22 cellular contexts compared by ENCODE assay signal in the genomic region with DNA sequence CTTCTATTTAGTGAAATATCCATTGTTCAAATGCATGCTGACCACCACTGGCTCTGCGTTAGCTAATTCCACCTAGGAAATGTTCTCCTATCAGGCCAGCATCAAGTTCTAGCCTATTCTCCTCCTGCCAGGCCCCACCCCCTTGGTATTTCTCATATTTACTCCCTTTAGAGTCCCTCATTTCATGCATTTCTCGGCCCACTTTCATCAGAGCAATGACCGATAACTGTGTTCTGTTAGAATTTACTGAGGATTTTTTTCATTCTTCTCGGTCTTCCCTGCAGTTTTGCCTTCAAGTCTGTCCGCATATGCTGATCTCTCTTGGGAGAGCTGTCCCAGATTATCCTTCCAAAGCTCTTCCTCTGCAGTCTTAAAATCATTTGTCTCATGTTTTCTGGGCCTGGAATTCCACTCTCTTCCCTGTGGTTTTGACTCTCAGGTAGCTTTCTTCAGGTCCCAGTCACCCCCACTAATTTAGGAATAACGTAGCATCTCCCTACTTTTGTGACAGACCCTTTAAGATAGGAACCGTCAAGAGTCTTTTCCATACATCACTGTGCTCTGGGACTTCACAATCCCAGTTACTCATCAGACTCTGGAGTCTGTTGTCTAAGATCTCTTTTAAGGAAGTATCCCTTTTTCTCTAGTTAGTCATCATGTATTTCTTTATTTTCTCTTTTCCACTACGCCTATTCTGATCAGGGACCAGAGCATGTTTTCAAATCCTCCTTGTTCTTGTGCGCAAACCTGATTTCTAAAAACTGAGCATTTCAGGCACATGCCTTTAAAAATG.
DNase-seq lines count a peak whose midpoint lies in the region; TF ChIP-seq lines count a peak whose summit lies in the region.
"Had no signal": no experiment of that assay in that cellular context is flagged by ENCODE, and none has a peak within 500 bp of the region (broad histone marks: within the 10 kb centered on the region; RNA-seq: fewer than 3 reads in every experiment).

No MANE protein-coding gene starts in this region.

- peak; percentile 75 for DNase-seq in ELR (ENCODE audit: low read depth)
- peak; percentile 55 for DNase-seq in M059J (ENCODE audit: low read depth)
- no peak for DNase-seq in osteocyte (ENCODE audit: extremely low spot score, unreplicated experiment)
- DNase-seq in HEK293T (ENCODE audit: extremely low spot score), result no peak
- no peak for DNase-seq in SKM-1 (lab: John Stamatoyannopoulos, UW; ENCODE audit: unreplicated experiment)
- DNase-seq in SJCRH30, result no peak
- DNase-seq: activated CD8-positive, alpha-beta memory T cell treated with anti-CD3 and anti-CD28 coated beads, Interleukin-2, amount 10 ng/mL, durations not matched to agents 7 days and 5 days; activated gamma-delta T cell; C1 segment of cervical spinal cord; DND-41; effector CD8-positive, alpha-beta T cell; immature natural killer cell; midbrain; NCI-H1694; OCI-M1; stimulated activated naive B cell treated with anti-CD40 and anti-IgM and Interleukin-4, amounts not matched to agents 10 μg/mL and 1 μg/mL and 100 μg/mL, for 72 hours; SW 1271 had no signal

- CTCF ChIA-PET in HEK293T (lab: Yijun Ruan, JAX), result interaction anchor here (1.3 kb wide), 1 partner anchor 12 kb away, joined by 4 read pairs; no protein-coding TSS in a partner anchor

- POLR2A ChIA-PET in HEK293T (lab: Yijun Ruan, JAX), result no interaction called here

- no peak overlapping the region for H3K4me3 ChIP-seq in SJCRH30
- H3K4me3 ChIP-seq: gastroesophageal sphincter, vagina had no signal

- no peaks in the 10 kb centered on the region for H3K27me3 ChIP-seq in SJCRH30
- H3K27me3 ChIP-seq: gastroesophageal sphincter, neutrophil, vagina had no signal

- H3K9me3 Mint-ChIP-seq in osteocyte (ENCODE audit: unreplicated experiment), result no peaks in the 10 kb centered on the region
- H3K9me3 Mint-ChIP-seq: immature natural killer cell; stimulated activated naive B cell treated with anti-CD40 and anti-IgM and Interleukin-4, amounts not matched to agents 10 μg/mL and 1 μg/mL and 100 μg/mL, for 72 hours had no signal

- no peaks in the 10 kb centered on the region for H3K27me3 Mint-ChIP-seq in osteocyte (ENCODE audit: unreplicated experiment)

- H3K4me1 ChIP-seq in SJCRH30, result peaks cover 6% of the 10 kb centered on the region

- H3K9me3 ChIP-seq in SJCRH30 (replicated peaks), result no peaks in the 10 kb centered on the region
- H3K9me3 ChIP-seq: gastroesophageal sphincter, neutrophil, vagina had no signal

- H3K4me1 Mint-ChIP-seq in osteocyte (ENCODE audit: unreplicated experiment), result peaks cover 57% of the 10 kb centered on the region
- H3K4me1 Mint-ChIP-seq: stimulated activated naive B cell treated with anti-CD40 and anti-IgM and Interleukin-4, amounts not matched to agents 10 μg/mL and 1 μg/mL and 100 μg/mL, for 72 hours had no signal

- H3K4me3 Mint-ChIP-seq in osteocyte (ENCODE audit: unreplicated experiment), result no peak overlapping the region
- H3K4me3 Mint-ChIP-seq: activated CD8-positive, alpha-beta memory T cell treated with anti-CD3 and anti-CD28 coated beads, Interleukin-2, amount 10 ng/mL, durations not matched to agents 7 days and 5 days; immature natural killer cell; stimulated activated naive B cell treated with anti-CD40 and anti-IgM and Interleukin-4, amounts not matched to agents 10 μg/mL and 1 μg/mL and 100 μg/mL, for 72 hours had no signal

- TF ChIP-seq CTCF in osteocyte (IDR thresholded peaks at IDR 0.05), result no peak

- H3K27ac Mint-ChIP-seq in osteocyte (ENCODE audit: unreplicated experiment), result peak overlapping the region; percentile 27
- H3K27ac Mint-ChIP-seq: activated CD8-positive, alpha-beta memory T cell treated with anti-CD3 and anti-CD28 coated beads, Interleukin-2, amount 10 ng/mL, durations not matched to agents 7 days and 5 days; immature natural killer cell; stimulated activated naive B cell treated with anti-CD40 and anti-IgM and Interleukin-4, amounts not matched to agents 10 μg/mL and 1 μg/mL and 100 μg/mL, for 72 hours had no signal

- no peaks in the 10 kb centered on the region for H3K36me3 Mint-ChIP-seq in osteocyte (ENCODE audit: unreplicated experiment)
- H3K36me3 Mint-ChIP-seq: activated CD8-positive, alpha-beta memory T cell treated with anti-CD3 and anti-CD28 coated beads, Interleukin-2, amount 10 ng/mL, durations not matched to agents 7 days and 5 days; immature natural killer cell; stimulated activated naive B cell treated with anti-CD40 and anti-IgM and Interleukin-4, amounts not matched to agents 10 μg/mL and 1 μg/mL and 100 μg/mL, for 72 hours had no signal

- H3K36me3 ChIP-seq in SJCRH30, result no peaks in the 10 kb centered on the region
- H3K36me3 ChIP-seq: gastroesophageal sphincter, neutrophil, vagina had no signal

- H3K27ac ChIP-seq in cingulate gyrus (ENCODE audit: low read depth, low read length) (peak overlapping the region; percentile 12), SJCRH30 (no peak overlapping the region)
- H3K27ac ChIP-seq: KMS-11, neutrophil, vagina had no signal

TF ChIP-seq in HEK293T, 16 proteins besides CTCF, POLR2A, EP300 and RAD21:
- TF ChIP-seq HDGF (IDR thresholded peaks at IDR 0.05; ENCODE audit: borderline replicate concordance) (no peak), ELF4 (IDR thresholded peaks at IDR 0.05) (no peak), L3MBTL2 (conservative IDR thresholded peaks at IDR 0.05) (no peak), FOXK2 (IDR thresholded peaks at IDR 0.05) (no peak), BHLHE40 (IDR thresholded peaks at IDR 0.05; ENCODE audit: borderline replicate concordance) (no peak), FOXA1 (IDR thresholded peaks at IDR 0.05) (no peak), SP1 (IDR thresholded peaks at IDR 0.05) (no peak), ARNT (IDR thresholded peaks at IDR 0.05) (no peak), TARDBP (IDR thresholded peaks at IDR 0.05) (no peak), FOXM1 (IDR thresholded peaks at IDR 0.05; ENCODE audit: borderline replicate concordance) (no peak), ZNF384 (IDR thresholded peaks at IDR 0.05) (no peak), LEF1 (IDR thresholded peaks at IDR 0.05; ENCODE audit: borderline replicate concordance) (no peak), SUZ12 (IDR thresholded peaks at IDR 0.05) (no peak), NFRKB (IDR thresholded peaks at IDR 0.05) (no peak)
- TF ChIP-seq, protein P1, sequence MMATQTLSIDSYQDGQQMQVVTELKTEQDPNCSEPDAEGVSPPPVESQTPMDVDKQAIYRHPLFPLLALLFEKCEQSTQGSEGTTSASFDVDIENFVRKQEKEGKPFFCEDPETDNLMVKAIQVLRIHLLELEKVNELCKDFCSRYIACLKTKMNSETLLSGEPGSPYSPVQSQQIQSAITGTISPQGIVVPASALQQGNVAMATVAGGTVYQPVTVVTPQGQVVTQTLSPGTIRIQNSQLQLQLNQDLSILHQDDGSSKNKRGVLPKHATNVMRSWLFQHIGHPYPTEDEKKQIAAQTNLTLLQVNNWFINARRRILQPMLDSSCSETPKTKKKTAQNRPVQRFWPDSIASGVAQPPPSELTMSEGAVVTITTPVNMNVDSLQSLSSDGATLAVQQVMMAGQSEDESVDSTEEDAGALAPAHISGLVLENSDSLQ (IDR thresholded peaks at IDR 0.05), result no peak

Comparison
In these comparisons a context has a peak if more than half of its experiments do, and no peak if none do; other contexts are left out.
1. DNase-seq: peak in ELR (single experiment) and M059J (single experiment); none in osteocyte (single experiment), HEK293T (single experiment), SKM-1 (single experiment) and SJCRH30 (0 of 2).